Comparison of ENCODE assay signal across 8 cellular contexts in the genomic region with DNA sequence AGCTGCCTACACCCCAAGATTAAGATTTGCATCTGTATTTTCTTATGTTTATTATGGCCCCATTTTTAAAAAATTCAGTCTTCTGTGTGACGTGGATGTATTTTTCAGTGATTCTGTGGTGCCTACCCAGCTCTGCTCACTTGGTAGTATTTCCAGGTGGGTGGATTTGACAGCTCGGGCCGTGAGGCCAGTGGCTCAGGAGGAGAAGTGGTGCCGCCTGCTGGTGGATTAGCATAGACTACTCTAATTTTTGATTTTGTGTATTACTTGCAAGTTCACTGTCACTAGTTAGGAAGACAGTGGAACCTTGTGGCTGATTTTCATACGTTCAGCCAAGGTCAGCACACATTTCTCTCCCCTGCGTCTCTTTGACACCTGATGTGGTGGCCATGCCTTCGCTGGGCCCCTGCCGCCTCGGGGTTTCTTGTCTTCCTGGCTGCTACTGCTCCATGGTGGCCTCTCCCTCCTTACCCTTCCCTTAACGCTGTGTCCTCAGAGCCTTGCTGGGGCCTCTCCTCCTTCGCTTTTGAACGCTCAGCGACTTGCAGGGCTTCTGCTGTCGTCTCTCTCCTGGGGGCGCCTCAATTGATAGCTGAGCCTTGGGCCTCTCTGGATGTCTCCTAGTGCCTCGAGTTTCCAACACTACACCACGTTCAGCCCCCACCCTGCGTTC.
DNase-seq lines count a peak whose midpoint lies in the region; ATAC-seq and TF ChIP-seq lines count a peak whose summit lies in the region.

No MANE protein-coding gene starts in this region.

- peak; percentile 84 for TF ChIP-seq CTCF in 22Rv1 (IDR thresholded peaks at IDR 0.05)

- H3K27ac ChIP-seq in 22Rv1: no peak overlapping the region

- ATAC-seq in GM18498 (IDR thresholded peaks at IDR 0.05; ENCODE audit: unreplicated experiment): peak; percentile 55
- ATAC-seq in activated naive CD8-positive, alpha-beta T cell treated with anti-CD3 and anti-CD28 coated beads, Interleukin-2, amount 10 ng/mL, durations not matched to agents 7 days and 5 days (ENCODE audit: low read depth): peak; percentile 87
- no peak for ATAC-seq in HG02610 (IDR thresholded peaks at IDR 0.05; ENCODE audit: unreplicated experiment)

- H3K9me3 Mint-ChIP-seq in activated naive CD8-positive, alpha-beta T cell treated with anti-CD3 and anti-CD28 coated beads, Interleukin-2, amount 10 ng/mL, durations not matched to agents 7 days and 5 days: no peaks in the 10 kb centered on the region

- peak overlapping the region; percentile 63 for H3K27ac Mint-ChIP-seq in activated naive CD8-positive, alpha-beta T cell treated with anti-CD3 and anti-CD28 coated beads, Interleukin-2, amount 10 ng/mL, durations not matched to agents 7 days and 5 days

- POLR2A ChIA-PET in activated naive CD8-positive, alpha-beta T cell treated with anti-CD3 and anti-CD28 coated beads, Interleukin-2, amount 10 ng/mL, durations not matched to agents 7 days and 5 days (lab: Charles Lee): interaction anchor here (0.9 to 2.5 kb wide), 4 partner anchors 19 to 42 kb away, joined by 3 to 9 read pairs (median 4); no protein-coding TSS in a partner anchor

- H3K4me3 Mint-ChIP-seq in activated naive CD8-positive, alpha-beta T cell treated with anti-CD3 and anti-CD28 coated beads, Interleukin-2, amount 10 ng/mL, durations not matched to agents 7 days and 5 days: no peak overlapping the region

- H3K4me1 Mint-ChIP-seq in activated naive CD8-positive, alpha-beta T cell treated with anti-CD3 and anti-CD28 coated beads, Interleukin-2, amount 10 ng/mL, durations not matched to agents 7 days and 5 days: peaks cover 16% of the 10 kb centered on the region

- H3K36me3 Mint-ChIP-seq in activated naive CD8-positive, alpha-beta T cell treated with anti-CD3 and anti-CD28 coated beads, Interleukin-2, amount 10 ng/mL, durations not matched to agents 7 days and 5 days: peaks cover 18% of the 10 kb centered on the region

- H3K27me3 Mint-ChIP-seq in activated naive CD8-positive, alpha-beta T cell treated with anti-CD3 and anti-CD28 coated beads, Interleukin-2, amount 10 ng/mL, durations not matched to agents 7 days and 5 days: no peaks in the 10 kb centered on the region

- DNase-seq in NCI-H1092 (lab: John Stamatoyannopoulos, UW): peak; percentile 23
- peak; percentile 52 to 82 (median 71) for DNase-seq in T-helper 1 cell
- DNase-seq in activated naive CD8-positive, alpha-beta T cell treated with anti-CD3 and anti-CD28 coated beads, Interleukin-2, amount 10 ng/mL, durations not matched to agents 7 days and 5 days: peak; percentile 80
- peak; percentile 80 for DNase-seq in cardiac septum (ENCODE audit: low spot score)
- peak; percentile 60 for DNase-seq in pulmonary artery endothelial cell (ENCODE audit: low read depth, low spot score)

- intact Hi-C loops in cardiac septum (cut with DNase I): loop anchor here (1.0 to 10.0 kb wide), 3 partner anchors 39 to 159 kb away; partner anchors contain the start of gene DGKD

Comparison
In these comparisons a context has a peak if more than half of its experiments do, and no peak if none do; other contexts are left out.
1. DNase-seq: peak in every context shown above with its lines; median percentile 80 in activated naive CD8-positive, alpha-beta T cell treated with anti-CD3 and anti-CD28 coated beads, Interleukin-2, amount 10 ng/mL, durations not matched to agents 7 days and 5 days; 80 in cardiac septum; 71 in T-helper 1 cell; 60 in pulmonary artery endothelial cell; 23 in NCI-H1092.